In the genomic region with DNA sequence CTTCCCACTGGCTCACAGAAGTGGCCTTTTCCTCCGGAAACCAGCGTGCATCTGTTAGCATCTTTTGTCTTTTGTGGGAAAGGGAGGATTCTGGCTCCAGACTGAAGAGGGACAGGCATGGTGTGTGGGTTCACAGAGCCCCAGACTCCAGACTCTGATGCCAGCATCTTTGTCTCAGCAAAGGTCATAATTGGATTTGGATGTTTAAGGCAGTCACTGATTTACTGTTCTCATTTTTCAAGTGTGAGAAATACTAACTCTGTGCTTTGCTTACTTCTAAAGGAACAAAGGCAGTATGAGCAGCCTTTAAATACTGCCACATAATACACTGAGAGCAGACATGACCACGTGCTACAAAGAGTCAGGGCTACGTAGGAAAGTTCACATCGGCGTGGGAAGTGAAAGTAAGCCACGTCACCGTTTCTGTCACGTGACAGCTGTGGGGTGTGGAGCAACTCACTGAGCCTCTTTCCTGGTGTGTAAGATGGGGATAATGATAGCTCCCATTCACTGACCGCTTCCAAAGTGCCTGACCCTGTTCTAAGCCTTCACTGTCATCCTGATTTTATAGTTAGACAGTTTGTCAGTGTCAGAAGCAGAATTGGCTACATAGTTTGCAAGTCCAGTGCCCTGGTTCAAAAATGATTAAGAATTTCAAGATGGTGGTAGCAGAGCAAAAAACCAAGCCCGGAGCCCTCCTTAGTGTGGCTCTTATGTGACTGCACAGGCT, we compare ENCODE assay signal across 8 cellular contexts. TPM values are rescaled to one million over a fixed set of nuclear protein-coding genes. Genes with fewer than 3 reads are reported as not detected.
DNase-seq lines count a peak whose midpoint lies in the region; ATAC-seq and TF ChIP-seq lines count a peak whose summit lies in the region.

No MANE protein-coding gene starts in this region.

- peak overlapping the region; percentile 74 for H2AFZ ChIP-seq in SK-N-SH (ENCODE audit: low read depth)

- TF ChIP-seq EP300 in SK-N-SH (IDR thresholded peaks at IDR 0.05; ENCODE audit: borderline replicate concordance in 1 of 2, low read depth in 1 of 2, low read length in 1 of 2), result no peak
- TF ChIP-seq EP300 in sigmoid colon (IDR thresholded peaks at IDR 0.05), result peak in 1 of 4 donors; percentile 21

- H3K4me1 Mint-ChIP-seq in activated naive CD8-positive, alpha-beta T cell treated with anti-CD3 and anti-CD28 coated beads, Interleukin-2, amount 10 ng/mL, durations not matched to agents 7 days and 5 days, result peaks cover 58% of the 10 kb centered on the region

- H4K20me1 ChIP-seq in SK-N-SH (ENCODE audit: insufficient read depth), result no peaks in the 10 kb centered on the region

- H3K4me3 Mint-ChIP-seq in activated naive CD8-positive, alpha-beta T cell treated with anti-CD3 and anti-CD28 coated beads, Interleukin-2, amount 10 ng/mL, durations not matched to agents 7 days and 5 days, result peak overlapping the region; percentile 97

- DNase-seq in SK-N-SH (no peak), heart left ventricle (peak; percentile 72 to 82 (median 80)), sigmoid colon (peak; percentile 94), NCI-H1436 (lab: John Stamatoyannopoulos, UW) (no peak), SW 1271 (lab: John Stamatoyannopoulos, UW) (no peak)
- DNase-seq in activated naive CD8-positive, alpha-beta T cell treated with anti-CD3 and anti-CD28 coated beads, Interleukin-2, amount 10 ng/mL, durations not matched to agents 7 days and 5 days, result no peak

- intact Hi-C loops in heart left ventricle (cut with DNase I) (loop anchor here in 4 of 10 donors (5.0 to 10.0 kb wide), 5 partner anchors 537 to 1085 kb away; a partner anchor contains a TSS), sigmoid colon (cut with DNase I) (loop anchor here (5.0 to 10.0 kb wide), 2 partner anchors 537 to 705 kb away; a partner anchor contains a TSS)

- no peaks in the 10 kb centered on the region for H3K27me3 ChIP-seq in SK-N-SH (ENCODE audit: insufficient read depth)
- H3K27me3 ChIP-seq in heart left ventricle, result peaks cover 0 to 9% (median 0%) of the 10 kb centered on the region in 9 donors
- H3K27me3 ChIP-seq in sigmoid colon, result no peaks in the 10 kb centered on the region

- no peaks in the 10 kb centered on the region for H3K36me3 ChIP-seq in SK-N-SH (replicated peaks in 1 of 2; ENCODE audit: control insufficient read depth in 1 of 2, insufficient read depth in 2 of 2, low read length in 1 of 2)
- H3K36me3 ChIP-seq in heart left ventricle, result no peaks in the 10 kb centered on the region
- H3K36me3 ChIP-seq in sigmoid colon, result no peaks in the 10 kb centered on the region

- H3K27ac ChIP-seq in SK-N-SH (ENCODE audit: low read depth in 2 of 2, low read length in 1 of 2) (peak overlapping the region; percentile 67 to 85), heart left ventricle (peak overlapping the region; percentile 26 to 92 (median 63)), sigmoid colon (peak overlapping the region; percentile 75 to 79 (median 77))

- peak overlapping the region; percentile 95 for H3K27ac Mint-ChIP-seq in activated naive CD8-positive, alpha-beta T cell treated with anti-CD3 and anti-CD28 coated beads, Interleukin-2, amount 10 ng/mL, durations not matched to agents 7 days and 5 days

- H3K4me3 ChIP-seq in SK-N-SH (ENCODE audit: low read depth in 2 of 2, low read length in 1 of 2) (no peak overlapping the region), heart left ventricle (peak overlapping the region in 4 of 12 donors; percentile 8 to 31 (median 14)), sigmoid colon (peak overlapping the region in 2 of 4 donors; percentile 2 to 8)

- H3K27me3 Mint-ChIP-seq in activated naive CD8-positive, alpha-beta T cell treated with anti-CD3 and anti-CD28 coated beads, Interleukin-2, amount 10 ng/mL, durations not matched to agents 7 days and 5 days, result no peaks in the 10 kb centered on the region

- H3K9ac ChIP-seq in SK-N-SH, result peak overlapping the region; percentile 36; the same call in 1 of the 2 replicates

- no peak for TF ChIP-seq RAD21 in SK-N-SH (IDR thresholded peaks at IDR 0.05; ENCODE audit: low read length)

- H3K9me2 ChIP-seq in SK-N-SH, result no peaks in the 10 kb centered on the region

- H3K4me1 ChIP-seq in SK-N-SH (ENCODE audit: control insufficient read depth in 1 of 2, insufficient read depth in 2 of 2, low read depth in 1 of 2, low read length in 1 of 2) (peaks cover 12 to 33% of the 10 kb centered on the region in 2 experiments; a peak in 3 of 4 replicates), heart left ventricle (peaks cover 0 to 65% (median 14%) of the 10 kb centered on the region in 12 donors), sigmoid colon (peaks cover 0 to 14% (median 2%) of the 10 kb centered on the region in 4 donors)

- peak; percentile 61 for ATAC-seq in GM18868 (IDR thresholded peaks at IDR 0.05; ENCODE audit: unreplicated experiment)
- peak; percentile 58 for ATAC-seq in HG03135 (IDR thresholded peaks at IDR 0.05; ENCODE audit: unreplicated experiment)
- ATAC-seq in activated naive CD8-positive, alpha-beta T cell treated with anti-CD3 and anti-CD28 coated beads, Interleukin-2, amount 10 ng/mL, durations not matched to agents 7 days and 5 days (ENCODE audit: low read depth), result peak; percentile 67
- peak; percentile 86 to 93 (median 90) for ATAC-seq in heart left ventricle

- H3K79me2 ChIP-seq in SK-N-SH (ENCODE audit: insufficient read depth), result no peaks in the 10 kb centered on the region

- TF ChIP-seq POLR2A in heart left ventricle (IDR thresholded peaks at IDR 0.05) (peak in 1 of 2 donors; percentile 13), sigmoid colon (IDR thresholded peaks at IDR 0.05) (peak in 1 of 2 donors; percentile 10)

- peak overlapping the region; percentile 49 for H3K4me2 ChIP-seq in SK-N-SH

- POLR2A ChIA-PET in SK-N-SH (lab: Yijun Ruan, JAX), result no interaction called here
- POLR2A ChIA-PET in activated naive CD8-positive, alpha-beta T cell treated with anti-CD3 and anti-CD28 coated beads, Interleukin-2, amount 10 ng/mL, durations not matched to agents 7 days and 5 days (lab: Charles Lee), result interaction anchor here (0.9 to 16.4 kb wide), 12 partner anchors 10 to 142 kb away, joined by 3 to 942 read pairs (median 7); a partner anchor contains a TSS

- no peaks in the 10 kb centered on the region for H3K9me3 ChIP-seq in SK-N-SH
- no peaks in the 10 kb centered on the region for H3K9me3 ChIP-seq in heart left ventricle
- H3K9me3 ChIP-seq in sigmoid colon, result no peaks in the 10 kb centered on the region

- WGBS in SK-N-SH (ENCODE audit: low lambda C conversion rate), result 59% methylated on average over 9 of the region's 11 CpGs
- 37 to 47% (median 38%) methylated on average over 11 of the region's 11 CpGs for WGBS in heart left ventricle, 4 donors
- 20 to 27% methylated on average over 11 of the region's 11 CpGs for WGBS in sigmoid colon, 2 donors

- CTCF ChIA-PET in SK-N-SH (lab: Yijun Ruan, JAX), result interaction anchor here (0.9 to 5.7 kb wide), 4 partner anchors 11 to 696 kb away, joined by 3 to 124 read pairs (median 6); no protein-coding TSS in a partner anchor

- no peak for TF ChIP-seq CTCF in SK-N-SH (IDR thresholded peaks at IDR 0.05)
- no peak for TF ChIP-seq CTCF in heart left ventricle (IDR thresholded peaks at IDR 0.05)
- no peak for TF ChIP-seq CTCF in sigmoid colon (IDR thresholded peaks at IDR 0.05)

- no peaks in the 10 kb centered on the region for H3K36me3 Mint-ChIP-seq in activated naive CD8-positive, alpha-beta T cell treated with anti-CD3 and anti-CD28 coated beads, Interleukin-2, amount 10 ng/mL, durations not matched to agents 7 days and 5 days

- no peaks in the 10 kb centered on the region for H3K9me3 Mint-ChIP-seq in activated naive CD8-positive, alpha-beta T cell treated with anti-CD3 and anti-CD28 coated beads, Interleukin-2, amount 10 ng/mL, durations not matched to agents 7 days and 5 days

- H3F3A ChIP-seq in SK-N-SH (replicated peaks; ENCODE audit: insufficient read depth), result peaks cover 5% of the 10 kb centered on the region

TF ChIP-seq in SK-N-SH, 30 proteins besides CTCF, POLR2A, EP300 and RAD21 (continues in another document):
- TF ChIP-seq JUND (IDR thresholded peaks at IDR 0.05) (no peak), RXRA (IDR thresholded peaks at IDR 0.05; ENCODE audit: borderline replicate concordance, low read depth) (no peak)
- TF ChIP-seq, protein P1, sequence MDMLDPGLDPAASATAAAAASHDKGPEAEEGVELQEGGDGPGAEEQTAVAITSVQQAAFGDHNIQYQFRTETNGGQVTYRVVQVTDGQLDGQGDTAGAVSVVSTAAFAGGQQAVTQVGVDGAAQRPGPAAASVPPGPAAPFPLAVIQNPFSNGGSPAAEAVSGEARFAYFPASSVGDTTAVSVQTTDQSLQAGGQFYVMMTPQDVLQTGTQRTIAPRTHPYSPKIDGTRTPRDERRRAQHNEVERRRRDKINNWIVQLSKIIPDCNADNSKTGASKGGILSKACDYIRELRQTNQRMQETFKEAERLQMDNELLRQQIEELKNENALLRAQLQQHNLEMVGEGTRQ (IDR thresholded peaks at IDR 0.05; ENCODE audit: borderline replicate concordance, low read depth, low read length), result 0 out of 2 replicates have a peak, but pooled peaks have one; percentile 14
- TF ChIP-seq, protein P2, sequence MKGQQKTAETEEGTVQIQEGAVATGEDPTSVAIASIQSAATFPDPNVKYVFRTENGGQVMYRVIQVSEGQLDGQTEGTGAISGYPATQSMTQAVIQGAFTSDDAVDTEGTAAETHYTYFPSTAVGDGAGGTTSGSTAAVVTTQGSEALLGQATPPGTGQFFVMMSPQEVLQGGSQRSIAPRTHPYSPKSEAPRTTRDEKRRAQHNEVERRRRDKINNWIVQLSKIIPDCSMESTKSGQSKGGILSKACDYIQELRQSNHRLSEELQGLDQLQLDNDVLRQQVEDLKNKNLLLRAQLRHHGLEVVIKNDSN (IDR thresholded peaks at IDR 0.05; ENCODE audit: borderline replicate concordance, low read depth), result peak; percentile 89

RNA-seq across cellular contexts. Expression of a gene that starts 24.8 kb away (rescaled TPM):
- 4,830 and 10,669 TPM in 2 replicates for polyA plus RNA-seq in SK-N-SH (2012; rRNA removed)
- 11,345 and 16,426 TPM in 2 replicates for polyA plus RNA-seq in SK-N-SH (2012; cell fraction: cytosol; rRNA removed)
- 2,546 and 2,555 TPM in 2 replicates for polyA plus RNA-seq in SK-N-SH (2012; cell fraction: nucleus; rRNA removed)
- 1,000 to 10,000 TPM; 8,001 to 8,464 TPM for total RNA-seq in activated naive CD8-positive, alpha-beta T cell treated with anti-CD3 and anti-CD28 coated beads, Interleukin-2, amount 10 ng/mL, durations not matched to agents 7 days and 5 days
- total RNA-seq in heart left ventricle, result 1,000 to 10,000 TPM in 4 of 9 donors, 100 to 1,000 TPM in 5; 689 to 3,543 (median 935) TPM
- 1,000 to 10,000 TPM; 1,893 to 1,976 TPM for polyA plus RNA-seq in heart left ventricle
- total RNA-seq in sigmoid colon, result 1,000 to 10,000 TPM; 1,233 to 1,969 (median 1,534) TPM
- over 10,000 TPM; 11,980 to 20,488 (median 18,152) TPM for polyA plus RNA-seq in sigmoid colon

RNA-seq across cellular contexts. Expression of a gene that starts 43.7 kb away (rescaled TPM):
- not detected in 2 replicates for polyA plus RNA-seq in SK-N-SH (2012; rRNA removed)
- not detected in 2 replicates for polyA plus RNA-seq in SK-N-SH (2012; cell fraction: cytosol; rRNA removed)
- not detected in 2 replicates for polyA plus RNA-seq in SK-N-SH (2012; cell fraction: nucleus; rRNA removed)
- under 1 TPM; 0.11 to 0.17 TPM for total RNA-seq in activated naive CD8-positive, alpha-beta T cell treated with anti-CD3 and anti-CD28 coated beads, Interleukin-2, amount 10 ng/mL, durations not matched to agents 7 days and 5 days
- 1 to 10 TPM in 3 of 9 donors, under 1 TPM in 6; 0.19 to 9.7 (median 0.58) TPM for total RNA-seq in heart left ventricle
- under 1 TPM; 0.04 to 0.35 TPM for polyA plus RNA-seq in heart left ventricle
- 1 to 10 TPM in 3 of 4 donors, under 1 TPM in 1; 0.28 to 3.0 (median 2.7) TPM for total RNA-seq in sigmoid colon
- 1 to 10 TPM in 2 of 3 donors, under 1 TPM in 1; 0.60 to 1.7 (median 1.4) TPM for polyA plus RNA-seq in sigmoid colon

Comparison
In these comparisons a context has a peak if more than half of its experiments do, and no peak if none do; other contexts are left out.
1. DNase-seq: peak in heart left ventricle (5 of 5) and sigmoid colon (single experiment); none in SK-N-SH (single experiment), activated naive CD8-positive, alpha-beta T cell treated with anti-CD3 and anti-CD28 coated beads, Interleukin-2, amount 10 ng/mL, durations not matched to agents 7 days and 5 days (single experiment), NCI-H1436 (single experiment) and SW 1271 (0 of 2).
2. Peak in every context shown above with its lines, with median percentiles within 50 percentile points of each other: ATAC-seq and H3K27ac ChIP-seq.